In genomic region chr3:141354517-141354916, GRCh38 we compare ENCODE assay signal across 31 cellular contexts.
"Had no signal": no experiment of that assay in that cellular context is flagged by ENCODE, and none has a peak within 500 bp of the region (broad histone marks: within the 10 kb centered on the region; RNA-seq: fewer than 3 reads in every experiment).

No MANE protein-coding gene starts in this region.

- H3K4me1 Mint-ChIP-seq: activated CD4-positive, alpha-beta memory T cell treated with anti-CD3 and anti-CD28 coated beads, Interleukin-2, amount 10 ng/mL, durations not matched to agents 7 days and 5 days; activated CD4-positive, alpha-beta T cell treated with anti-CD3 and anti-CD28 coated beads, Interleukin-2, amount 10 ng/mL, durations not matched to agents 7 days and 5 days; activated naive CD4-positive, alpha-beta T cell treated with anti-CD3 and anti-CD28 coated beads, Interleukin-2, amount 10 ng/mL, durations not matched to agents 7 days and 5 days; activated naive CD8-positive, alpha-beta T cell treated with anti-CD3 and anti-CD28 coated beads, Interleukin-2, amount 10 ng/mL, durations not matched to agents 7 days and 5 days; central memory CD8-positive, alpha-beta T cell had no signal

- H3K27me3 Mint-ChIP-seq: activated T-cell treated with anti-CD3 and anti-CD28 coated beads, Interleukin-2, amount 50 U/mL, for 24 hours had no signal

- H3K27me3 ChIP-seq: ascending aorta, brain microvascular endothelial cell, dorsolateral prefrontal cortex, gastroesophageal sphincter had no signal

- H3K4me3 ChIP-seq: ascending aorta, coronary artery, dorsolateral prefrontal cortex, esophagus squamous epithelium, gastroesophageal sphincter had no signal

- DNase-seq: activated CD4-positive, alpha-beta memory T cell treated with anti-CD3 and anti-CD28 coated beads, Interleukin-2, amount 10 ng/mL, durations not matched to agents 7 days and 5 days; activated CD4-positive, alpha-beta T cell treated with anti-CD3 and anti-CD28 coated beads for 1 hour; activated CD4-positive, alpha-beta T cell treated with anti-CD3 and anti-CD28 coated beads for 4 hours; activated CD4-positive, alpha-beta T cell treated with anti-CD3 and anti-CD28 coated beads, Interleukin-2, amount 10 ng/mL, durations not matched to agents 7 days and 5 days; activated CD4-positive, alpha-beta T cell treated with anti-CD3 and anti-CD28 coated beads, Interleukin-2, amount 50 U/mL, for 4 hours; activated CD4-positive, CD25-positive, alpha-beta regulatory T cell; activated CD8-positive, alpha-beta memory T cell treated with anti-CD3 and anti-CD28 coated beads, Interleukin-2, amount 50 U/mL, for 48 hours; activated gamma-delta T cell; activated naive CD4-positive, alpha-beta T cell; activated naive CD4-positive, alpha-beta T cell treated with anti-CD3 and anti-CD28 coated beads, Interleukin-2, amount 10 ng/mL, durations not matched to agents 7 days and 5 days; activated naive CD8-positive, alpha-beta T cell treated with anti-CD3 and anti-CD28 coated beads, Interleukin-2, amount 10 ng/mL, durations not matched to agents 7 days and 5 days; activated T-cell treated with anti-CD3 and anti-CD28 coated beads for 4 hours; activated T-cell treated with anti-CD3 and anti-CD28 coated beads, Interleukin-2, amount 50 U/mL, for 24 hours; activated T-cell treated with anti-CD3 and anti-CD28 coated beads, Interleukin-2, amount 50 U/mL, for 72 hours; brain microvascular endothelial cell; dorsolateral prefrontal cortex; effector memory CD4-positive, alpha-beta T cell; esophagus squamous epithelium; foreskin melanocyte; head of caudate nucleus; T-helper 1 cell; T-helper 17 cell; T1000 had no signal

- ATAC-seq: activated naive CD4-positive, alpha-beta T cell treated with anti-CD3 and anti-CD28 coated beads, Interleukin-2, amount 50 U/mL, for 72 hours; activated T-cell treated with anti-CD3 and anti-CD28 coated beads, Interleukin-2, amount 50 U/mL, for 72 hours; gastroesophageal sphincter; T-helper 17 cell had no signal

- H3K36me3 ChIP-seq: ascending aorta, brain microvascular endothelial cell, esophagus squamous epithelium, gastroesophageal sphincter had no signal

- H3K4me1 ChIP-seq: ascending aorta, gastroesophageal sphincter had no signal

- H3K36me3 Mint-ChIP-seq: activated naive CD4-positive, alpha-beta T cell treated with anti-CD3 and anti-CD28 coated beads, Interleukin-2, amount 10 ng/mL, durations not matched to agents 7 days and 5 days; activated naive CD8-positive, alpha-beta T cell treated with anti-CD3 and anti-CD28 coated beads, Interleukin-2, amount 10 ng/mL, durations not matched to agents 7 days and 5 days had no signal

- H3K27ac Mint-ChIP-seq: activated CD4-positive, alpha-beta memory T cell treated with anti-CD3 and anti-CD28 coated beads, Interleukin-2, amount 10 ng/mL, durations not matched to agents 7 days and 5 days; activated CD4-positive, alpha-beta T cell treated with anti-CD3 and anti-CD28 coated beads, Interleukin-2, amount 10 ng/mL, durations not matched to agents 7 days and 5 days; activated naive CD4-positive, alpha-beta T cell treated with anti-CD3 and anti-CD28 coated beads, Interleukin-2, amount 10 ng/mL, durations not matched to agents 7 days and 5 days; activated naive CD4-positive, alpha-beta T cell treated with anti-CD3 and anti-CD28 coated beads, Interleukin-2, amount 50 U/mL, for 72 hours; activated naive CD8-positive, alpha-beta T cell treated with anti-CD3 and anti-CD28 coated beads, Interleukin-2, amount 10 ng/mL, durations not matched to agents 7 days and 5 days; activated T-cell treated with anti-CD3 and anti-CD28 coated beads, Interleukin-2, amount 50 U/mL, for 24 hours; activated T-cell treated with anti-CD3 and anti-CD28 coated beads, Interleukin-2, amount 50 U/mL, for 72 hours; dendritic cell treated with granulocyte-macrophage colony-stimulating factor and Interleukin-4, amounts not matched to agents 40 ng/mL and 50 ng/mL, for 4 days; T-helper 17 cell; T-helper 2 cell treated with Interferon-gamma antibody and Interleukin-4, amounts not matched to agents 5 μg/mL and 100 μg/mL, for 36 hours had no signal

- H3K4me3 Mint-ChIP-seq: activated CD4-positive, alpha-beta memory T cell treated with anti-CD3 and anti-CD28 coated beads, Interleukin-2, amount 10 ng/mL, durations not matched to agents 7 days and 5 days; activated CD4-positive, alpha-beta T cell treated with anti-CD3 and anti-CD28 coated beads, Interleukin-2, amount 10 ng/mL, durations not matched to agents 7 days and 5 days; activated naive CD4-positive, alpha-beta T cell treated with anti-CD3 and anti-CD28 coated beads, Interleukin-2, amount 10 ng/mL, durations not matched to agents 7 days and 5 days; activated naive CD8-positive, alpha-beta T cell treated with anti-CD3 and anti-CD28 coated beads, Interleukin-2, amount 10 ng/mL, durations not matched to agents 7 days and 5 days; activated T-cell treated with anti-CD3 and anti-CD28 coated beads, Interleukin-2, amount 50 U/mL, for 24 hours; activated T-cell treated with anti-CD3 and anti-CD28 coated beads, Interleukin-2, amount 50 U/mL, for 72 hours; central memory CD8-positive, alpha-beta T cell; dendritic cell treated with granulocyte-macrophage colony-stimulating factor and Interleukin-4, amounts not matched to agents 40 ng/mL and 50 ng/mL, for 4 days; T-helper 17 cell; T-helper 2 cell treated with Interferon-gamma antibody and Interleukin-4, amounts not matched to agents 5 μg/mL and 100 μg/mL, for 36 hours had no signal

- H3K27ac ChIP-seq: ascending aorta, brain microvascular endothelial cell, coronary artery, dorsolateral prefrontal cortex, esophagus squamous epithelium, gastroesophageal sphincter had no signal

- FAIRE-seq: bronchial epithelial cell had no signal

- H3K9me3 Mint-ChIP-seq: activated CD4-positive, alpha-beta memory T cell treated with anti-CD3 and anti-CD28 coated beads, Interleukin-2, amount 10 ng/mL, durations not matched to agents 7 days and 5 days; activated CD4-positive, alpha-beta T cell treated with anti-CD3 and anti-CD28 coated beads, Interleukin-2, amount 10 ng/mL, durations not matched to agents 7 days and 5 days; activated naive CD4-positive, alpha-beta T cell treated with anti-CD3 and anti-CD28 coated beads, Interleukin-2, amount 10 ng/mL, durations not matched to agents 7 days and 5 days; activated naive CD4-positive, alpha-beta T cell treated with anti-CD3 and anti-CD28 coated beads, Interleukin-2, amount 50 U/mL, for 72 hours; activated T-cell treated with anti-CD3 and anti-CD28 coated beads, Interleukin-2, amount 50 U/mL, for 24 hours; central memory CD8-positive, alpha-beta T cell; dendritic cell treated with granulocyte-macrophage colony-stimulating factor and Interleukin-4, amounts not matched to agents 40 ng/mL and 50 ng/mL, for 4 days; T-helper 2 cell treated with Interferon-gamma antibody and Interleukin-4, amounts not matched to agents 5 μg/mL and 100 μg/mL, for 36 hours had no signal

- H3K9me3 ChIP-seq: ascending aorta, esophagus squamous epithelium, gastroesophageal sphincter had no signal
